ENCODE assay signal across 1 cellular context in the genomic region with DNA sequence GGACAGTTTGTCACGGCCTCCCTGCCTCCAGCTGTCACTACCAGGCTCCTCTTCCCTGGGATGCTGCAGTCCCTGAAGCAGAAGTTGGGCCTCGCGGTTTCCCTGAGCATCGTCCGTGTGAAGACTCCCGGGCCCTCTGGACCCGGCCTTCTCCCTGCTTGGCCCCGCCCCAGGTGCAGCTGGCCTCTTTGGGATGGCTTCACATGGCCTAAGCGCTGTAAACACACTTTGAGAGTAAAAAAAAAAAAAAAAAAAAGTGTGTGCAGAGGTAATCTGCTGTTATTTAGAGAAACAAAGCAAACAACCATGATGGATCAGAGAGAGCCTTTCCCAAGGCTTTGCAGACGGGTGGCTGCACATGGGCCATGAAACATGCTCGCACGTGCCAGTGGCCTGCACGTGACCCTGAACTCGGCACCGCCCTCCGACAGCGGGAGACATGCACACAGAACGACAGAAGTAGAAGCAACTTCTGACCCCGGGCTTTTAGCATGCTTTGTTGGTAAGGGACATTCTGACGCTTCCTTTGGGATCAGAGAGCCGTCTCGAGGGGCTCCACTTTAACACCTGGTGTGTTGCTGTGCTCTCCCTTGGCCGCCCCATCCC.
TF ChIP-seq lines count a peak whose summit lies in the region.

No MANE protein-coding gene starts in this region.

TF ChIP-seq in HepG2, 621 proteins besides CTCF, POLR2A, EP300 and RAD21 (continued from another document):
- TF ChIP-seq MNT (IDR thresholded peaks at IDR 0.05), result peak; percentile 69
- TF ChIP-seq ARNTL (CRISPR knock-in tag; IDR thresholded peaks at IDR 0.05), result peak; percentile 54; the same call in 1 of the 2 replicates
- TF ChIP-seq USF2 (IDR thresholded peaks at IDR 0.05; ENCODE audit: low read depth, low read length), result peak; percentile 88
- peak; percentile 86; the same call in 1 of the 2 replicates for TF ChIP-seq USF2 (CRISPR knock-in tag; IDR thresholded peaks at IDR 0.05; ENCODE audit: borderline replicate concordance)
- 0 out of 2 replicates have a peak, but pooled peaks have one; percentile 24 for TF ChIP-seq MTA1 (CRISPR knock-in tag; IDR thresholded peaks at IDR 0.05; ENCODE audit: borderline replicate concordance)
- 0 out of 2 replicates have a peak, but pooled peaks have one; percentile 21 for TF ChIP-seq ZNF225 (CRISPR knock-in tag; IDR thresholded peaks at IDR 0.05)
- TF ChIP-seq PRPF4 (IDR thresholded peaks at IDR 0.05; ENCODE audit: low read depth, low read length, poor library complexity, severe bottlenecking), result no peak
- TF ChIP-seq MAX (IDR thresholded peaks at IDR 0.05), result peak; percentile 63
- TF ChIP-seq BHLHE40 (IDR thresholded peaks at IDR 0.05; ENCODE audit: low read length), result peak; percentile 97
